In the genomic region with DNA sequence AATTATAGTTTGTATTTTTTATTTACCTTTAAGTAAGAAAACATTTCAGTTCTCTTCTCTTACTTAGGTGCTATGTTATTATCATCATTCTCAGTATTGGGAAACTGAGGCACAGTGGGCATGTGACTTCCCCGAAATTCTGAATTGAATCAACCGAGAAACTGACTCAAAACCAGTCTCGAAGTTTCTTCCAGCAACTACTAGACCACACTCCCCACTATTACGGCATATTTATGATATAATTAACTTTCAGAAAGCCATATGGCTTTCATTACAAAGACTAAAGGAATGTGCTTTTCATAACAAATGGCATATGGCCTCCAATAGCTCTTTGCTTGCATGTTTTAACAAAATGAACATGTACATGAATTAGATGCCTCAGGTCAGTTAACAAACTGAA, we compare ENCODE assay signal across 12 cellular contexts.
DNase-seq lines count a peak whose midpoint lies in the region; ATAC-seq and TF ChIP-seq lines count a peak whose summit lies in the region.
"Had no signal": no experiment of that assay in that cellular context is flagged by ENCODE, and none has a peak within 500 bp of the region (broad histone marks: within the 10 kb centered on the region; RNA-seq: fewer than 3 reads in every experiment).

No MANE protein-coding gene starts in this region.

- WGBS in mesenchymal stem cell: 27% methylated on average over 2 of the region's 4 CpGs

- TF ChIP-seq CTCF in brain microvascular endothelial cell (IDR thresholded peaks at IDR 0.05; ENCODE audit: low read depth, low read length, missing control alignments): no peak

- peaks cover 1% of the 10 kb centered on the region for H3K4me1 ChIP-seq in mesenchymal stem cell (ENCODE audit: control insufficient read depth, insufficient read depth, low read depth, low read length)

- in situ Hi-C loops in brain microvascular endothelial cell (cut with HindIII; ENCODE audit: low pct_ligation_motif_present, low sequenced_read_pairs): no loop called here

- DNase-seq in stimulated activated naive CD8-positive, alpha-beta T cell treated with anti-CD3 and anti-CD28 coated beads, Interleukin-15, amount 100 ng/mL, for 72 hours: no peak
- DNase-seq in brain microvascular endothelial cell (peak; percentile 47), mesenchymal stem cell (peak; percentile 90), OCI-M2 (lab: John Stamatoyannopoulos, UW; ENCODE audit: unreplicated experiment) (no peak), T1000 (lab: John Stamatoyannopoulos, UW) (no peak)
- DNase-seq: effector CD8-positive, alpha-beta T cell; NCI-H2081 treated with DMSO at 0.1 percent for 48 hours; stimulated activated CD4-positive, alpha-beta T cell treated with anti-CD3 and anti-CD28 coated beads, Interleukin-4, amount 100 ng/mL, for 24 hours had no signal

- peaks cover 54% of the 10 kb centered on the region for H3K4me1 Mint-ChIP-seq in stimulated activated naive CD8-positive, alpha-beta T cell treated with anti-CD3 and anti-CD28 coated beads, Interleukin-15, Interleukin-2, amounts not matched to agents 100 ng/mL and 50 ng/mL, for 24 hours (ENCODE audit: low read depth)
- H3K4me1 Mint-ChIP-seq in stimulated activated naive CD8-positive, alpha-beta T cell treated with anti-CD3 and anti-CD28 coated beads, Interleukin-15, amount 100 ng/mL, for 72 hours: peaks cover 32% of the 10 kb centered on the region

- H3K36me3 Mint-ChIP-seq in stimulated activated naive CD8-positive, alpha-beta T cell treated with anti-CD3 and anti-CD28 coated beads, Interleukin-15, Interleukin-2, amounts not matched to agents 100 ng/mL and 50 ng/mL, for 24 hours (ENCODE audit: low read depth): peaks cover 9% of the 10 kb centered on the region

- peaks cover 1% of the 10 kb centered on the region for H3K79me1 ChIP-seq in mesenchymal stem cell (replicated peaks; ENCODE audit: low read length, poor library complexity, severe bottlenecking)

- no peaks in the 10 kb centered on the region for H3K36me3 ChIP-seq in brain microvascular endothelial cell (replicated peaks)
- no peaks in the 10 kb centered on the region for H3K36me3 ChIP-seq in mesenchymal stem cell (ENCODE audit: control insufficient read depth in 1 of 2, insufficient read depth in 2 of 2, low read depth in 1 of 2, low read length in 2 of 2)

- H3K23ac ChIP-seq in mesenchymal stem cell (ENCODE audit: low read length in 2 of 2): no peak overlapping the region

- no peaks in the 10 kb centered on the region for H3K27me3 Mint-ChIP-seq in stimulated activated naive CD8-positive, alpha-beta T cell treated with anti-CD3 and anti-CD28 coated beads, Interleukin-15, Interleukin-2, amounts not matched to agents 100 ng/mL and 50 ng/mL, for 24 hours
- H3K27me3 Mint-ChIP-seq in stimulated activated naive CD8-positive, alpha-beta T cell treated with anti-CD3 and anti-CD28 coated beads, Interleukin-15, amount 100 ng/mL, for 72 hours: no peaks in the 10 kb centered on the region
- H3K27me3 Mint-ChIP-seq: memory B cell had no signal

- H3K27me3 ChIP-seq in brain microvascular endothelial cell (replicated peaks) (no peaks in the 10 kb centered on the region), mesenchymal stem cell (ENCODE audit: control insufficient read depth in 1 of 2, insufficient read depth in 1 of 2, low read length in 2 of 2) (no peaks in the 10 kb centered on the region)

- H3K27ac ChIP-seq in brain microvascular endothelial cell (peak overlapping the region; percentile 98), mesenchymal stem cell (ENCODE audit: low read length, poor library complexity, severe bottlenecking) (peak overlapping the region; percentile 99)

- H3K4me3 ChIP-seq in brain microvascular endothelial cell (ENCODE audit: low read depth, low read length): no peak overlapping the region
- peak overlapping the region in 1 of 2 experiments; percentile 20 for H3K4me3 ChIP-seq in mesenchymal stem cell (ENCODE audit: insufficient read depth in 1 of 2, low read depth in 1 of 2, low read length in 2 of 2)

- H3K18ac ChIP-seq in mesenchymal stem cell (ENCODE audit: low read depth in 1 of 2, low read length in 2 of 2): peak overlapping the region in 1 of 2 experiments; percentile 26

- H2AK5ac ChIP-seq in mesenchymal stem cell (ENCODE audit: low read length, severe bottlenecking): no peak overlapping the region

- no peak overlapping the region for H2AFZ ChIP-seq in mesenchymal stem cell (ENCODE audit: low read depth, low read length)

- H3K4ac ChIP-seq in mesenchymal stem cell (ENCODE audit: low read depth in 1 of 2, low read length in 2 of 2): peak overlapping the region in 1 of 2 experiments; percentile 74

- H3K14ac ChIP-seq in mesenchymal stem cell (ENCODE audit: low read length in 2 of 2): no peak overlapping the region

- H3K9me3 ChIP-seq in mesenchymal stem cell (ENCODE audit: control insufficient read depth, low read length): no peaks in the 10 kb centered on the region

- H3K4me2 ChIP-seq in mesenchymal stem cell (ENCODE audit: low read length, poor library complexity, severe bottlenecking): no peak overlapping the region

- H4K8ac ChIP-seq in mesenchymal stem cell (ENCODE audit: low read length): no peak overlapping the region

- H2BK120ac ChIP-seq in mesenchymal stem cell (ENCODE audit: low read depth, low read length): no peak overlapping the region

- H3K9ac ChIP-seq in mesenchymal stem cell (ENCODE audit: low read length): peak overlapping the region; percentile 74

- H3K27ac Mint-ChIP-seq in stimulated activated naive CD8-positive, alpha-beta T cell treated with anti-CD3 and anti-CD28 coated beads, Interleukin-15, Interleukin-2, amounts not matched to agents 100 ng/mL and 50 ng/mL, for 24 hours: peak overlapping the region; percentile 34
- no peak overlapping the region for H3K27ac Mint-ChIP-seq in stimulated activated naive CD8-positive, alpha-beta T cell treated with anti-CD3 and anti-CD28 coated beads, Interleukin-15, amount 100 ng/mL, for 72 hours
- H3K27ac Mint-ChIP-seq: memory B cell had no signal

- H3K4me3 Mint-ChIP-seq in stimulated activated naive CD8-positive, alpha-beta T cell treated with anti-CD3 and anti-CD28 coated beads, Interleukin-15, Interleukin-2, amounts not matched to agents 100 ng/mL and 50 ng/mL, for 24 hours: no peak overlapping the region
- no peak overlapping the region for H3K4me3 Mint-ChIP-seq in stimulated activated naive CD8-positive, alpha-beta T cell treated with anti-CD3 and anti-CD28 coated beads, Interleukin-15, amount 100 ng/mL, for 72 hours
- H3K4me3 Mint-ChIP-seq: memory B cell had no signal

- H2BK12ac ChIP-seq in mesenchymal stem cell (ENCODE audit: low read length in 2 of 2): no peak overlapping the region

- H4K91ac ChIP-seq in mesenchymal stem cell (ENCODE audit: low read length): no peak overlapping the region

- H3K9me3 Mint-ChIP-seq in stimulated activated naive CD8-positive, alpha-beta T cell treated with anti-CD3 and anti-CD28 coated beads, Interleukin-15, Interleukin-2, amounts not matched to agents 100 ng/mL and 50 ng/mL, for 24 hours: peaks cover 8% of the 10 kb centered on the region
- peaks cover 8 to 23% of the 10 kb centered on the region in 2 donors for H3K9me3 Mint-ChIP-seq in stimulated activated naive CD8-positive, alpha-beta T cell treated with anti-CD3 and anti-CD28 coated beads, Interleukin-15, amount 100 ng/mL, for 72 hours

- no peak for ATAC-seq in stimulated activated naive CD8-positive, alpha-beta T cell treated with anti-CD3 and anti-CD28 coated beads, Interleukin-15, amount 100 ng/mL, for 72 hours
- ATAC-seq in HG03196 (IDR thresholded peaks at IDR 0.05; ENCODE audit: unreplicated experiment) (no peak), HG03095 (IDR thresholded peaks at IDR 0.05; ENCODE audit: unreplicated experiment) (no peak)

- H2BK5ac ChIP-seq in mesenchymal stem cell (ENCODE audit: low read depth, low read length, poor library complexity, severe bottlenecking): no peak overlapping the region

- H2BK15ac ChIP-seq in mesenchymal stem cell (ENCODE audit: low read depth, poor library complexity, severe bottlenecking): no peak overlapping the region

Comparison
In these comparisons a context has a peak if more than half of its experiments do, and no peak if none do; other contexts are left out.
1. DNase-seq: peak in brain microvascular endothelial cell (single experiment) and mesenchymal stem cell (single experiment); none in stimulated activated naive CD8-positive, alpha-beta T cell treated with anti-CD3 and anti-CD28 coated beads, Interleukin-15, amount 100 ng/mL, for 72 hours (0 of 2), OCI-M2 (single experiment) and T1000 (single experiment).